10 cellular contexts compared by ENCODE assay signal in the genomic region with DNA sequence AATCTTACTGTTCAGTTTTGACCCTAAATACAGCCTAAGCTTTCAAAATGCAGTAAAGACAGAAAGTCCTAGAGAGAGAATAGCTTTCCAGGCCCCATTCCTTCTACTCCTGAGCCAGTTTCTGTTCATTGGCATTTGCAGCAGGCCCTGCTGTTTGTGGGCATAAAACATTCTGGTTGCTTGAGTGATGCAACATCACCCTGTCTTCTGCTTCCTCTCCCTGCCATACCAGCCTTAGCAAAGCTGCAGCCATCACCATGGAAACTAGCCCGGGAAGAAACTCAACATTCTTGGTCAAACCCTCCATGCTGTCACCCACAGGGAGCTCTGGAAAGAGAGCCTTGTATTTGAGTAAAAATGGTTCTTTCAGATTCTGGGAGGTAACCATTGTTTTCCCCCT.
DNase-seq lines count a peak whose midpoint lies in the region; ATAC-seq and TF ChIP-seq lines count a peak whose summit lies in the region.
"Had no signal": no experiment of that assay in that cellular context is flagged by ENCODE, and none has a peak within 500 bp of the region (broad histone marks: within the 10 kb centered on the region; RNA-seq: fewer than 3 reads in every experiment).

No MANE protein-coding gene starts in this region.

- TF ChIP-seq CTCF in HFFc6 (IDR thresholded peaks at IDR 0.05) (no peak), astrocyte of the cerebellum (IDR thresholded peaks at IDR 0.05; ENCODE audit: low read depth, low read length, missing control alignments) (no peak), smooth muscle cell (IDR thresholded peaks at IDR 0.05; ENCODE audit: borderline replicate concordance, insufficient read depth, poor library complexity, severe bottlenecking) (no peak)

- in situ Hi-C loops in astrocyte of the cerebellum (cut with HindIII; ENCODE audit: low sequenced_read_pairs): no loop called here

- H3K4me3 Mint-ChIP-seq in HFFc6: no peak overlapping the region
- H3K4me3 Mint-ChIP-seq: activated naive CD4-positive, alpha-beta T cell treated with anti-CD3 and anti-CD28 coated beads, Interleukin-2, amount 50 U/mL, for 24 hours had no signal

- no peaks in the 10 kb centered on the region for H3K9me3 Mint-ChIP-seq in HFFc6
- H3K9me3 Mint-ChIP-seq: activated naive CD4-positive, alpha-beta T cell treated with anti-CD3 and anti-CD28 coated beads, Interleukin-2, amount 50 U/mL, for 24 hours had no signal

- H3K36me3 ChIP-seq in iPS-20b (ENCODE audit: insufficient read depth, low read depth, low read length) (no peaks in the 10 kb centered on the region), smooth muscle cell (ENCODE audit: low read depth) (no peaks in the 10 kb centered on the region)

- peak overlapping the region; percentile 76 for H3K27ac Mint-ChIP-seq in HFFc6
- H3K27ac Mint-ChIP-seq: activated naive CD4-positive, alpha-beta T cell treated with anti-CD3 and anti-CD28 coated beads, Interleukin-2, amount 50 U/mL, for 24 hours had no signal

- no peaks in the 10 kb centered on the region for H3F3A ChIP-seq in smooth muscle cell (ENCODE audit: low read depth)

- peaks cover 2% of the 10 kb centered on the region; the same call in 1 of the 2 replicates for H3K27me3 Mint-ChIP-seq in HFFc6 (ENCODE audit: insufficient read depth)

- 9% methylated on average over 1 of the region's 1 CpG for WGBS in smooth muscle cell (ENCODE audit: low lambda C conversion rate)

- H3K79me2 ChIP-seq in smooth muscle cell (ENCODE audit: low read depth): no peaks in the 10 kb centered on the region

- no peak for ATAC-seq in Right ventricle myocardium inferior

- peaks cover 26% of the 10 kb centered on the region for H3K4me1 Mint-ChIP-seq in HFFc6 (ENCODE audit: low read depth)
- H3K4me1 Mint-ChIP-seq: activated naive CD4-positive, alpha-beta T cell treated with anti-CD3 and anti-CD28 coated beads, Interleukin-2, amount 50 U/mL, for 24 hours had no signal

- H3K4me1 ChIP-seq in iPS-20b (ENCODE audit: insufficient read depth, low read length): peaks cover 27% of the 10 kb centered on the region
- peaks cover 20% of the 10 kb centered on the region for H3K4me1 ChIP-seq in smooth muscle cell (ENCODE audit: low read depth)

- H4K20me1 ChIP-seq in smooth muscle cell (ENCODE audit: low read depth): peaks cover 17% of the 10 kb centered on the region

- H3K27ac ChIP-seq in iPS-20b (ENCODE audit: low read length) (peak overlapping the region; percentile 33), smooth muscle cell (ENCODE audit: low read depth) (peak overlapping the region; percentile 73)

- H3K27me3 ChIP-seq in iPS-20b (ENCODE audit: insufficient read depth, low read length) (no peaks in the 10 kb centered on the region), smooth muscle cell (ENCODE audit: low read depth) (no peaks in the 10 kb centered on the region)

- no peak overlapping the region for H2AFZ ChIP-seq in smooth muscle cell (ENCODE audit: low read depth)

- H3K9me3 ChIP-seq in iPS-20b (ENCODE audit: insufficient read depth, low read depth, low read length) (no peaks in the 10 kb centered on the region), smooth muscle cell (replicated peaks; ENCODE audit: low read depth) (no peaks in the 10 kb centered on the region)

- H3K4me3 ChIP-seq in astrocyte of the cerebellum (ENCODE audit: low read depth, low read length) (no peak overlapping the region), iPS-20b (ENCODE audit: low read length) (no peak overlapping the region), smooth muscle cell (no peak overlapping the region)

- H3K9ac ChIP-seq in iPS-20b (ENCODE audit: low read depth, low read length) (peak overlapping the region; percentile 14; the same call in 1 of the 2 replicates), smooth muscle cell (ENCODE audit: low read depth) (no peak overlapping the region)

- intact Hi-C loops in Right ventricle myocardium inferior (cut with DNase I): no loop called here

- DNase-seq in HFFc6: peak; percentile 88
- peak; percentile 50 for DNase-seq in astrocyte of the cerebellum (ENCODE audit: low read depth)
- peak; percentile 3 for DNase-seq in smooth muscle cell (lab: John Stamatoyannopoulos, UW; ENCODE audit: unreplicated experiment)
- no peak for DNase-seq in activated CD4-positive, alpha-beta T cell treated with anti-CD3 and anti-CD28 coated beads for 1 hour
- DNase-seq in Right ventricle myocardium inferior (ENCODE audit: missing footprints): no peak
- DNase-seq in activated CD4-positive, alpha-beta T cell treated with anti-CD3 and anti-CD28 coated beads for 4 hours: no peak
- DNase-seq: glutamatergic neuron; NK-92 treated with Interleukin-12 subunit alpha and Interleukin-12 subunit beta, amount 100 ng/mL, for 24 hours had no signal

- H3K4me2 ChIP-seq in smooth muscle cell: no peak overlapping the region

- no peaks in the 10 kb centered on the region for H3K36me3 Mint-ChIP-seq in HFFc6 (ENCODE audit: low read depth)
- H3K36me3 Mint-ChIP-seq: activated naive CD4-positive, alpha-beta T cell treated with anti-CD3 and anti-CD28 coated beads, Interleukin-2, amount 50 U/mL, for 24 hours had no signal

Comparison
In these comparisons a context has a peak if more than half of its experiments do, and no peak if none do; other contexts are left out.
1. DNase-seq: peak in HFFc6 (single experiment), astrocyte of the cerebellum (single experiment) and smooth muscle cell (single experiment); none in activated CD4-positive, alpha-beta T cell treated with anti-CD3 and anti-CD28 coated beads for 1 hour (single experiment), Right ventricle myocardium inferior (single experiment) and activated CD4-positive, alpha-beta T cell treated with anti-CD3 and anti-CD28 coated beads for 4 hours (0 of 2).